Comparison of ENCODE assay signal across 8 cellular contexts in the genomic region with DNA sequence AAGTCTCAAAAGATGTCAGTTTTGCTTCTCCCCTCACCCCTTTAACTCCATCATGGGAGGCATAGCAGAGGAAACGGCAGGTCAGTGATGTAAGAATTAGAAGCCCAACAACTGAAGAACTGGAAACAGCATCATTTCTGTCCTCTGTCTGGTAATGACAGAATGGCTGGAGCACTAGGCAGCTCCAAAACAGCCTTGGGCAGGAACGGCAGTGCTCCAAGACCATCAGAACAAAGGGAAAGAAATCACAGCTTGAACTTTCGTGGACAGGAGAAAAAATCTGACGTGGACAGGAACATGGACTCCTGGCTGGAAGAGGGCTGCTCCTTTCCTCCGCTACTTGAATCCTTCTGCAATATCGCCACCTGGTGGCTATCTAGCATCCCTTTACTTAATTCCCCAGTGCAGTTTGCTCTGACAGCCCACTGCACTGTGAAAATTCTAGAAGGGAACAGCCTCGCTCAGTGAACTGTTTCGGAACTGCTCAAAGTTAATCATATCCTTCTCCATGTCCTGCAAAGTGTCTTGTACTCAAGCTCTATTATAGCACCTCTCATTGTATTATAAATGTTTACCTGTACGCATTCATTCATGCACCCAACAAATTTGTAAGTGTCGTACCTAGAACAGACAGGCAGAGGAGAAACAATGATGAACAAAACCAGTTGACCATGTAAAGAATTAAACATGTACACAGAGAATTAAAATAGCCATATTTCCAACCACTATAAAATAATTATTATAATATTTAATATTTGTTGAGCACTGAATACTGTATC. TPM values are rescaled to one million over a fixed set of nuclear protein-coding genes. Genes with fewer than 3 reads are reported as not detected.
DNase-seq lines count a peak whose midpoint lies in the region; ATAC-seq and TF ChIP-seq lines count a peak whose summit lies in the region.

No MANE protein-coding gene starts in this region.

- H3K4me3 ChIP-seq in HUES6 (ENCODE audit: low read depth, low read length): peak overlapping the region; percentile 51
- no peak overlapping the region for H3K4me3 ChIP-seq in NT2/D1 (ENCODE audit: insufficient read length, low read depth)
- H3K4me3 ChIP-seq in esophagus muscularis mucosa: peak overlapping the region; percentile 42 to 53 (median 44)
- peak overlapping the region in 2 of 4 donors; percentile 34 to 38 for H3K4me3 ChIP-seq in upper lobe of left lung

- H3K36me3 Mint-ChIP-seq in naive thymus-derived CD8-positive, alpha-beta T cell: peaks cover 0 to 13% (median 0%) of the 10 kb centered on the region in 3 donors

- no peaks in the 10 kb centered on the region for H3K4me1 ChIP-seq in HUES6 (ENCODE audit: control insufficient read depth, insufficient read depth, low read length)
- H3K4me1 ChIP-seq in NT2/D1 (ENCODE audit: insufficient read depth, insufficient read length): no peaks in the 10 kb centered on the region
- H3K4me1 ChIP-seq in esophagus muscularis mucosa: peaks cover 0 to 27% (median 13%) of the 10 kb centered on the region in 4 donors
- H3K4me1 ChIP-seq in upper lobe of left lung: peaks cover 0 to 6% (median 0%) of the 10 kb centered on the region in 4 donors

- H3K9me3 ChIP-seq in HUES6 (ENCODE audit: control insufficient read depth, insufficient read depth, low read depth, low read length) (no peaks in the 10 kb centered on the region), NT2/D1 (ENCODE audit: insufficient read depth, low read length) (peaks cover 4% of the 10 kb centered on the region; the same call in 1 of the 2 replicates), esophagus muscularis mucosa (no peaks in the 10 kb centered on the region), upper lobe of left lung (no peaks in the 10 kb centered on the region)

- H3K27ac ChIP-seq in HUES6 (ENCODE audit: low read depth, low read length): no peak overlapping the region
- H3K27ac ChIP-seq in esophagus muscularis mucosa (replicated peaks in 1 of 4): peak overlapping the region; percentile 58 to 71 (median 64)
- no peak overlapping the region for H3K27ac ChIP-seq in upper lobe of left lung

- H3K4me1 Mint-ChIP-seq in naive thymus-derived CD8-positive, alpha-beta T cell: peaks cover 15 to 26% (median 22%) of the 10 kb centered on the region in 4 donors

- POLR2A ChIA-PET in naive thymus-derived CD8-positive, alpha-beta T cell (lab: Charles Lee): interaction anchor here (0.8 to 1.7 kb wide), 3 partner anchors 9 to 24 kb away, joined by 3 to 7 read pairs (median 4); partner anchors contain the start of gene ZCCHC18

- TF ChIP-seq POLR2A in esophagus muscularis mucosa (IDR thresholded peaks at IDR 0.05; ENCODE audit: low read depth) (no peak), upper lobe of left lung (IDR thresholded peaks at IDR 0.05) (no peak)

- no peak overlapping the region for H3K4me3 Mint-ChIP-seq in naive thymus-derived CD8-positive, alpha-beta T cell

- intact Hi-C loops in esophagus muscularis mucosa (cut with DNase I): loop anchor here (2.0 kb wide), 1 partner anchor 40 kb away; no protein-coding TSS in a partner anchor

- TF ChIP-seq EP300 in esophagus muscularis mucosa (IDR thresholded peaks at IDR 0.05) (no peak), upper lobe of left lung (IDR thresholded peaks at IDR 0.05) (no peak)

- peak overlapping the region; percentile 15 for H3K9ac ChIP-seq in HUES6 (ENCODE audit: low read length)
- no peak overlapping the region for H3K9ac ChIP-seq in NT2/D1 (ENCODE audit: insufficient read length, low read depth)

- DNase-seq in DMS79 (lab: John Stamatoyannopoulos, UW) (peak; percentile 43), NT2/D1 (ENCODE audit: low read depth, low spot score) (peak; percentile 81), esophagus muscularis mucosa (ENCODE audit: extremely low spot score) (no peak), upper lobe of left lung (peak in 1 of 2 donors; percentile 65)
- peak; percentile 40 for DNase-seq in activated T-cell treated with anti-CD3 and anti-CD28 coated beads, Interleukin-2, amount 50 U/mL, for 1 hour
- peak; percentile 26 to 76 (median 57) for DNase-seq in naive thymus-derived CD8-positive, alpha-beta T cell

- ATAC-seq in GM21447 (IDR thresholded peaks at IDR 0.05; ENCODE audit: unreplicated experiment) (peak; percentile 98), upper lobe of left lung (ENCODE audit: low FRiP score in 2 of 2) (peak; percentile 80 to 93)
- peak; percentile 72 to 91 for ATAC-seq in naive thymus-derived CD8-positive, alpha-beta T cell

- peaks cover 31% of the 10 kb centered on the region for H3K27me3 ChIP-seq in HUES6 (ENCODE audit: control insufficient read depth, insufficient read depth, low read length)
- H3K27me3 ChIP-seq in NT2/D1 (ENCODE audit: insufficient read depth, insufficient read length): no peaks in the 10 kb centered on the region
- no peaks in the 10 kb centered on the region for H3K27me3 ChIP-seq in esophagus muscularis mucosa
- H3K27me3 ChIP-seq in upper lobe of left lung: no peaks in the 10 kb centered on the region

- no peaks in the 10 kb centered on the region for H3K36me3 ChIP-seq in HUES6 (ENCODE audit: control insufficient read depth, insufficient read depth, low read length)
- H3K36me3 ChIP-seq in NT2/D1 (ENCODE audit: insufficient read depth, insufficient read length, low read length): no peaks in the 10 kb centered on the region
- H3K36me3 ChIP-seq in esophagus muscularis mucosa: no peaks in the 10 kb centered on the region
- H3K36me3 ChIP-seq in upper lobe of left lung: no peaks in the 10 kb centered on the region

- TF ChIP-seq CTCF in esophagus muscularis mucosa (IDR thresholded peaks at IDR 0.05) (peak; percentile 68 to 77 (median 77)), upper lobe of left lung (IDR thresholded peaks at IDR 0.05) (peak; percentile 50 to 69 (median 62))

- no peaks in the 10 kb centered on the region for H3K9me3 Mint-ChIP-seq in naive thymus-derived CD8-positive, alpha-beta T cell

- WGBS in esophagus muscularis mucosa: 22% methylated on average over 10 of the region's 10 CpGs
- 28 to 30% methylated on average over 8 to 10 of the region's 10 CpGs for WGBS in upper lobe of left lung, 2 donors

- H3K27me3 Mint-ChIP-seq in naive thymus-derived CD8-positive, alpha-beta T cell: no peaks in the 10 kb centered on the region

- H3K27ac Mint-ChIP-seq in naive thymus-derived CD8-positive, alpha-beta T cell: peak overlapping the region in 1 of 10 donors; percentile 16

RNA-seq across cellular contexts. Expression of gene SLC25A53, which starts 20.4 kb away (rescaled TPM):
- total RNA-seq in esophagus muscularis mucosa: 10 to 100 TPM; 23.9 to 28.8 (median 24.8) TPM
- 10 to 100 TPM; 27.3 to 28.9 TPM for total RNA-seq in naive thymus-derived CD8-positive, alpha-beta T cell
- polyA plus RNA-seq in naive thymus-derived CD8-positive, alpha-beta T cell: 10 to 100 TPM in 1 of 3 donors, 1 to 10 TPM in 2; 8.5 to 10.0 (median 9.8) TPM
- 10 to 100 TPM in 1 of 6 donors, 1 to 10 TPM in 5; 2.3 to 13.5 (median 7.6) TPM for total RNA-seq in upper lobe of left lung

RNA-seq across cellular contexts. Expression of gene ZCCHC18, which starts 24.1 kb away (rescaled TPM):
- total RNA-seq in esophagus muscularis mucosa (10 to 100 TPM in 1 of 4 donors, 1 to 10 TPM in 3; 1.5 to 12.3 (median 3.7) TPM), upper lobe of left lung (10 to 100 TPM in 1 of 6 donors, 1 to 10 TPM in 1, under 1 TPM in 3, not detected in 1; 0.15 to 45.1 (median 0.26) TPM)
- 10 to 100 TPM; 24.2 to 26.2 TPM for total RNA-seq in naive thymus-derived CD8-positive, alpha-beta T cell
- polyA plus RNA-seq in naive thymus-derived CD8-positive, alpha-beta T cell: 1 to 10 TPM; 1.9 to 6.0 (median 3.4) TPM

RNA-seq across cellular contexts. Expression of gene FAM199X, which starts 29.8 kb away (rescaled TPM):
- total RNA-seq in esophagus muscularis mucosa (10 to 100 TPM; 19.9 to 25.6 (median 21.0) TPM), upper lobe of left lung (10 to 100 TPM in 5 of 6 donors, 1 to 10 TPM in 1; 8.3 to 25.4 (median 15.3) TPM)
- 10 to 100 TPM; 19.9 to 21.4 TPM for total RNA-seq in naive thymus-derived CD8-positive, alpha-beta T cell
- 1 to 10 TPM; 7.6 to 8.7 (median 8.4) TPM for polyA plus RNA-seq in naive thymus-derived CD8-positive, alpha-beta T cell

Comparison
In these comparisons a context has a peak if more than half of its experiments do, and no peak if none do; other contexts are left out.
1. H3K27ac ChIP-seq: peak in esophagus muscularis mucosa (4 of 4); none in HUES6 (single experiment) and upper lobe of left lung (0 of 4).
2. Peak in every context shown above with its lines, with median percentiles within 50 percentile points of each other: ATAC-seq.